ENCODE assay signal across 9 cellular contexts in genomic region chr5:148186248-148187003, GRCh38. TPM values are rescaled to one million over a fixed set of nuclear protein-coding genes. Genes with fewer than 3 reads are reported as not detected.
DNase-seq lines count a peak whose midpoint lies in the region; ATAC-seq lines count a peak whose summit lies in the region.
"Had no signal": no experiment of that assay in that cellular context is flagged by ENCODE, and none has a peak within 500 bp of the region (broad histone marks: within the 10 kb centered on the region; RNA-seq: fewer than 3 reads in every experiment).

No MANE protein-coding gene starts in this region.

- intact Hi-C loops in posterior cingulate gyrus (cut with DNase I): no loop called here

- H2AK5ac ChIP-seq in mesenchymal stem cell (ENCODE audit: low read length, severe bottlenecking): no peak overlapping the region

- peaks cover 14% of the 10 kb centered on the region for H3K27me3 Mint-ChIP-seq in T-helper 17 cell

- no peak overlapping the region for H4K91ac ChIP-seq in mesenchymal stem cell (ENCODE audit: low read length)

- no peak overlapping the region for H3K14ac ChIP-seq in mesenchymal stem cell (ENCODE audit: low read length in 2 of 2)

- no peaks in the 10 kb centered on the region for H3K36me3 ChIP-seq in mesenchymal stem cell (ENCODE audit: control insufficient read depth in 1 of 2, insufficient read depth in 2 of 2, low read depth in 1 of 2, low read length in 2 of 2)

- peak; percentile 93 for ATAC-seq in GM18868 (IDR thresholded peaks at IDR 0.05; ENCODE audit: unreplicated experiment)
- ATAC-seq in HG03045 (IDR thresholded peaks at IDR 0.05; ENCODE audit: unreplicated experiment): peak; percentile 89
- peak; percentile 23 for ATAC-seq in T-helper 17 cell
- ATAC-seq: WTC11 had no signal

- H4K8ac ChIP-seq in mesenchymal stem cell (ENCODE audit: low read length): no peak overlapping the region

- H3K27me3 ChIP-seq in mesenchymal stem cell (ENCODE audit: control insufficient read depth in 1 of 2, insufficient read depth in 1 of 2, low read length in 2 of 2): no peaks in the 10 kb centered on the region

- H3K4me2 ChIP-seq in mesenchymal stem cell (ENCODE audit: low read length, poor library complexity, severe bottlenecking): no peak overlapping the region

- H3K4me3 ChIP-seq in mesenchymal stem cell (ENCODE audit: insufficient read depth in 1 of 2, low read depth in 1 of 2, low read length in 2 of 2): no peak overlapping the region

- no peak overlapping the region for H3K23ac ChIP-seq in mesenchymal stem cell (ENCODE audit: low read length in 2 of 2)

- no peak overlapping the region for H3K4me3 Mint-ChIP-seq in T-helper 17 cell
- H3K4me3 Mint-ChIP-seq: WTC11 had no signal

- no peak overlapping the region for H2BK5ac ChIP-seq in mesenchymal stem cell (ENCODE audit: low read depth, low read length, poor library complexity, severe bottlenecking)

- H3K9me3 ChIP-seq in T-helper 17 cell (ENCODE audit: control insufficient read depth, low read length, poor library complexity, severe bottlenecking) (no peaks in the 10 kb centered on the region), mesenchymal stem cell (ENCODE audit: control insufficient read depth, low read length) (no peaks in the 10 kb centered on the region)

- no peaks in the 10 kb centered on the region for H3K36me3 Mint-ChIP-seq in T-helper 17 cell (ENCODE audit: low read depth)
- H3K36me3 Mint-ChIP-seq: WTC11 had no signal

- H3K27ac Mint-ChIP-seq in T-helper 17 cell: no peak overlapping the region
- H3K27ac Mint-ChIP-seq: WTC11 had no signal

- DNase-seq in T-helper 17 cell (no peak), mesenchymal stem cell (peak; percentile 84), posterior cingulate gyrus (no peak), amygdala (lab: John Stamatoyannopoulos, UW) (no peak), superior temporal gyrus (ENCODE audit: extremely low spot score) (no peak)
- DNase-seq in stimulated activated CD4-positive, alpha-beta T cell treated with anti-CD3 and anti-CD28 coated beads, Interleukin-4, amount 100 ng/mL, for 4 hours: no peak

- WGBS in mesenchymal stem cell: no CpG with 5 or more reads among the region's 3 CpGs

- no peak overlapping the region for H3K9ac ChIP-seq in mesenchymal stem cell (ENCODE audit: low read length)

- H3K27ac ChIP-seq in mesenchymal stem cell (ENCODE audit: low read length, poor library complexity, severe bottlenecking): no peak overlapping the region

- H2AFZ ChIP-seq in mesenchymal stem cell (ENCODE audit: low read depth, low read length): no peak overlapping the region

- no peaks in the 10 kb centered on the region for H3K4me1 ChIP-seq in mesenchymal stem cell (ENCODE audit: control insufficient read depth, insufficient read depth, low read depth, low read length)

- H3K4me1 Mint-ChIP-seq in T-helper 17 cell: no peaks in the 10 kb centered on the region
- H3K4me1 Mint-ChIP-seq: WTC11 had no signal

- no peaks in the 10 kb centered on the region for H3K79me1 ChIP-seq in mesenchymal stem cell (replicated peaks; ENCODE audit: low read length, poor library complexity, severe bottlenecking)

- no peak overlapping the region for H2BK15ac ChIP-seq in mesenchymal stem cell (ENCODE audit: low read depth, poor library complexity, severe bottlenecking)

- H3K4ac ChIP-seq in mesenchymal stem cell (ENCODE audit: low read depth in 1 of 2, low read length in 2 of 2): no peak overlapping the region

- H2BK120ac ChIP-seq in mesenchymal stem cell (ENCODE audit: low read depth, low read length): no peak overlapping the region

- no peak overlapping the region for H2BK12ac ChIP-seq in mesenchymal stem cell (ENCODE audit: low read length in 2 of 2)

- H3K18ac ChIP-seq in mesenchymal stem cell (ENCODE audit: low read depth in 1 of 2, low read length in 2 of 2): no peak overlapping the region

RNA-seq across cellular contexts. Expression of gene SPINK6, which starts 16.4 kb away (rescaled TPM):
- total RNA-seq in T-helper 17 cell: not detected
- not detected for polyA plus RNA-seq in mesenchymal stem cell (2013, experiment 1 of 2)
- polyA plus RNA-seq in mesenchymal stem cell (2013, experiment 2 of 2): not detected
- total RNA-seq: WTC11 had no signal

RNA-seq across cellular contexts. Expression of gene SPINK14, which starts 18.1 kb away (rescaled TPM):
- total RNA-seq in T-helper 17 cell: not detected
- not detected for polyA plus RNA-seq in mesenchymal stem cell (2013, experiment 1 of 2)
- polyA plus RNA-seq in mesenchymal stem cell (2013, experiment 2 of 2): not detected
- total RNA-seq: WTC11 had no signal

RNA-seq across cellular contexts. Expression of gene MARCOL, which starts 51.9 kb away (rescaled TPM):
- total RNA-seq in T-helper 17 cell: not detected
- polyA plus RNA-seq in mesenchymal stem cell (2013, experiment 1 of 2): not detected
- not detected for polyA plus RNA-seq in mesenchymal stem cell (2013, experiment 2 of 2)
- total RNA-seq: WTC11 had no signal

Comparison
In these comparisons a context has a peak if more than half of its experiments do, and no peak if none do; other contexts are left out.
1. ATAC-seq: peak in every context shown above with its lines; median percentile 93 in GM18868; 89 in HG03045; 23 in T-helper 17 cell.